ENCODE assay signal across 9 cellular contexts in genomic region chr7:75624134-75624832, GRCh38.
DNase-seq lines count a peak whose midpoint lies in the region; ATAC-seq and TF ChIP-seq lines count a peak whose summit lies in the region.
"Had no signal": no experiment of that assay in that cellular context is flagged by ENCODE, and none has a peak within 500 bp of the region (broad histone marks: within the 10 kb centered on the region; RNA-seq: fewer than 3 reads in every experiment).

No MANE protein-coding gene starts in this region.

- H3K4me1 ChIP-seq in parathyroid adenoma, result no peaks in the 10 kb centered on the region

- no peak for ATAC-seq in HG02973 (IDR thresholded peaks at IDR 0.05; ENCODE audit: unreplicated experiment)

- DNase-seq in EH (ENCODE audit: low read depth) (peak; percentile 43), SK-N-MC (ENCODE audit: low read depth, low spot score) (no peak), glutamatergic neuron (no peak), NCI-H2171 treated with DMSO at 0.1 percent for 48 hours (lab: John Stamatoyannopoulos, UW) (no peak), NCI-H1694 (lab: John Stamatoyannopoulos, UW) (no peak), NCI-H2107 (lab: John Stamatoyannopoulos, UW) (no peak)
- DNase-seq: activated CD4-positive, alpha-beta T cell treated with anti-CD3 and anti-CD28 coated beads for 48 hours had no signal

- H3K9ac ChIP-seq in SK-N-MC (ENCODE audit: insufficient read length) (peak overlapping the region; percentile 61), parathyroid adenoma (no peak overlapping the region)

- no peaks in the 10 kb centered on the region for H3K27me3 ChIP-seq in parathyroid adenoma (ENCODE audit: control insufficient read depth, insufficient read depth, low read length)

- peaks cover 5% of the 10 kb centered on the region for H3K79me2 ChIP-seq in parathyroid adenoma

- H3K27me3 Mint-ChIP-seq in glutamatergic neuron (ENCODE audit: unreplicated experiment), result peaks cover 2% of the 10 kb centered on the region

- peak overlapping the region; percentile 50 for H3K27ac Mint-ChIP-seq in glutamatergic neuron (ENCODE audit: unreplicated experiment)

- no peak overlapping the region for H3K4me3 Mint-ChIP-seq in glutamatergic neuron (ENCODE audit: unreplicated experiment)

- H3K9me3 Mint-ChIP-seq in glutamatergic neuron (ENCODE audit: unreplicated experiment), result peaks cover 3% of the 10 kb centered on the region

- H3K4me3 ChIP-seq in SK-N-MC (no peak overlapping the region), parathyroid adenoma (ENCODE audit: low read depth, low read length) (no peak overlapping the region)

- H3K27ac ChIP-seq in SK-N-MC, result peak overlapping the region; percentile 81; the same call in 1 of the 2 replicates
- peak overlapping the region; percentile 39 for H3K27ac ChIP-seq in parathyroid adenoma

- H3K36me3 ChIP-seq in SK-N-MC (ENCODE audit: insufficient read depth, low read length) (no peaks in the 10 kb centered on the region), parathyroid adenoma (ENCODE audit: control insufficient read depth, insufficient read depth, low read length) (no peaks in the 10 kb centered on the region)

- H3K4me1 Mint-ChIP-seq in glutamatergic neuron (ENCODE audit: low read depth, unreplicated experiment), result peaks cover 2% of the 10 kb centered on the region

- peaks cover 13% of the 10 kb centered on the region for H3K36me3 Mint-ChIP-seq in glutamatergic neuron (ENCODE audit: unreplicated experiment)

- 0 out of 2 replicates have a peak, but pooled peaks cover 4% of the 10 kb centered on the region for H3K9me3 ChIP-seq in SK-N-MC (ENCODE audit: low read depth, low read length)
- H3K9me3 ChIP-seq in parathyroid adenoma (ENCODE audit: control insufficient read depth, low read length), result peaks cover 2% of the 10 kb centered on the region

- no peak overlapping the region for H3K4me2 ChIP-seq in parathyroid adenoma (ENCODE audit: low read length)

- H2AFZ ChIP-seq in parathyroid adenoma, result no peak overlapping the region

- TF ChIP-seq CTCF in glutamatergic neuron (IDR thresholded peaks at IDR 0.05; ENCODE audit: partially characterized antibody, unreplicated experiment), result no peak
- TF ChIP-seq CTCF in parathyroid adenoma (IDR thresholded peaks at IDR 0.05), result no peak
